In genomic region chr22:22710719-22711531, GRCh38 we compare ENCODE assay signal across 8 cellular contexts.
DNase-seq lines count a peak whose midpoint lies in the region; ATAC-seq and TF ChIP-seq lines count a peak whose summit lies in the region.

No MANE protein-coding gene starts in this region.

- no peak overlapping the region for H3K4me3 ChIP-seq in breast epithelium
- H3K4me3 ChIP-seq in liver (ENCODE audit: low read depth in 1 of 3, low read length in 3 of 3), result no peak overlapping the region

- WGBS in liver, result 25% methylated on average over 11 of the region's 11 CpGs

- no peaks in the 10 kb centered on the region for H3K36me3 Mint-ChIP-seq in activated B cell treated with CpG ODN at 0.5 μM for 24 hours (ENCODE audit: low read depth)

- peak; percentile 61 to 73 for TF ChIP-seq RAD21 in liver (IDR thresholded peaks at IDR 0.05)

- ATAC-seq in activated B cell treated with CpG ODN at 0.5 μM for 24 hours (ENCODE audit: low read depth) (peak; percentile 55), GM18873 (IDR thresholded peaks at IDR 0.05; ENCODE audit: low FRiP score, unreplicated experiment) (no peak), GM18868 (IDR thresholded peaks at IDR 0.05; ENCODE audit: unreplicated experiment) (no peak)

- no peak overlapping the region for H3K4me3 Mint-ChIP-seq in activated B cell treated with CpG ODN at 0.5 μM for 24 hours

- no peaks in the 10 kb centered on the region for H3K36me3 ChIP-seq in breast epithelium
- no peaks in the 10 kb centered on the region for H3K36me3 ChIP-seq in liver (ENCODE audit: control insufficient read depth in 4 of 4, insufficient read depth in 3 of 4, low read depth in 1 of 4, low read length in 3 of 4)

- peaks cover 49% of the 10 kb centered on the region for H3K4me1 Mint-ChIP-seq in activated B cell treated with CpG ODN at 0.5 μM for 24 hours

- H3K9me3 ChIP-seq in breast epithelium (no peaks in the 10 kb centered on the region), liver (ENCODE audit: control insufficient read depth in 4 of 4, low read length in 3 of 4) (no peaks in the 10 kb centered on the region)

- H3K27ac Mint-ChIP-seq in activated B cell treated with CpG ODN at 0.5 μM for 24 hours, result peak overlapping the region; percentile 24

- POLR2A ChIA-PET in activated B cell treated with CpG ODN at 0.5 μM for 24 hours (lab: Charles Lee), result interaction anchor here (1.5 to 2.1 kb wide), 2 partner anchors 10 to 225 kb away, joined by 5 to 9 read pairs; no protein-coding TSS in a partner anchor

- H3K4me1 ChIP-seq in breast epithelium (no peaks in the 10 kb centered on the region), liver (ENCODE audit: control insufficient read depth in 4 of 4, insufficient read depth in 4 of 4, low read length in 3 of 4) (peaks cover 0 to 10% (median 2%) of the 10 kb centered on the region in 4 donors)

- TF ChIP-seq CTCF in activated B cell treated with CpG ODN at 0.5 μM for 24 hours (IDR thresholded peaks at IDR 0.05) (no peak), breast epithelium (IDR thresholded peaks at IDR 0.05) (peak; percentile 43 to 67 (median 60)), liver (IDR thresholded peaks at IDR 0.05; ENCODE audit: low read depth, low read length, missing input control) (peak; percentile 81)

- no peak overlapping the region for H3K9ac ChIP-seq in liver (ENCODE audit: low read depth in 1 of 2, low read length in 2 of 2)

- H3K27ac ChIP-seq in breast epithelium, result no peak overlapping the region
- H3K27ac ChIP-seq in liver (ENCODE audit: low read depth in 1 of 2, low read length in 2 of 2), result no peak overlapping the region

- no peaks in the 10 kb centered on the region for H3K9me3 Mint-ChIP-seq in activated B cell treated with CpG ODN at 0.5 μM for 24 hours

- DNase-seq in COLO829 (ENCODE audit: low spot score), result peak; percentile 41
- DNase-seq in HT-29 (ENCODE audit: low spot score), result peak; percentile 59
- peak; percentile 70 for DNase-seq in activated B cell treated with CpG ODN at 0.5 μM for 24 hours
- peak in 1 of 2 donors; percentile 27 for DNase-seq in breast epithelium (ENCODE audit: low spot score in 2 of 2)
- DNase-seq in stimulated activated CD8-positive, alpha-beta memory T cell treated with anti-CD3 and anti-CD28 coated beads, Interleukin-12 subunit alpha, Interleukin-12 subunit beta, amount 100 ng/mL, for 4 hours (ENCODE audit: low read depth), result peak; percentile 50

- H3K27me3 ChIP-seq in breast epithelium (no peaks in the 10 kb centered on the region), liver (ENCODE audit: control insufficient read depth in 4 of 4, insufficient read depth in 4 of 4, low read length in 3 of 4) (no peaks in the 10 kb centered on the region)

- no peak for TF ChIP-seq POLR2A in breast epithelium (IDR thresholded peaks at IDR 0.05)

- CTCF ChIA-PET in activated B cell treated with CpG ODN at 0.5 μM for 24 hours (lab: Charles Lee), result interaction anchor here (1.2 to 1.9 kb wide), 11 partner anchors 9 to 250 kb away, joined by 3 to 20 read pairs (median 6); no protein-coding TSS in a partner anchor

- H3K27me3 Mint-ChIP-seq in activated B cell treated with CpG ODN at 0.5 μM for 24 hours, result no peaks in the 10 kb centered on the region

- intact Hi-C loops in activated B cell treated with CpG ODN at 0.5 μM for 24 hours (cut with micrococcal nuclease), result loop anchor here (5.0 kb wide), 1 partner anchor 36 kb away; no protein-coding TSS in a partner anchor
- intact Hi-C loops in breast epithelium (cut with DNase I; ENCODE audit: low total_unique reads), result no loop called here

TF ChIP-seq in liver, 16 proteins besides CTCF, POLR2A, EP300 and RAD21:
- TF ChIP-seq JUND (IDR thresholded peaks at IDR 0.05), result no peak
- TF ChIP-seq HNF4A (conservative IDR thresholded peaks at IDR 0.05), result peak in 1 of 2 donors; percentile 15
- TF ChIP-seq NR2F2 (IDR thresholded peaks at IDR 0.05), result no peak
